In genomic region chr10:79387466-79387973, GRCh38 we compare ENCODE assay signal across 19 cellular contexts. TPM values are rescaled to one million over a fixed set of nuclear protein-coding genes. Genes with fewer than 3 reads are reported as not detected.
DNase-seq lines count a peak whose midpoint lies in the region; ATAC-seq and TF ChIP-seq lines count a peak whose summit lies in the region.
"Had no signal": no experiment of that assay in that cellular context is flagged by ENCODE, and none has a peak within 500 bp of the region (broad histone marks: within the 10 kb centered on the region; RNA-seq: fewer than 3 reads in every experiment).

No MANE protein-coding gene starts in this region.

- ATAC-seq in GM18498 (IDR thresholded peaks at IDR 0.05; ENCODE audit: unreplicated experiment) = no peak
- ATAC-seq: activated T-cell treated with anti-CD3 and anti-CD28 coated beads, Interleukin-2, amount 50 U/mL, for 4 hours; gastrocnemius medialis had no signal

- POLR2A ChIA-PET in activated CD4-positive, alpha-beta memory T cell treated with anti-CD3 and anti-CD28 coated beads for 36 hours (lab: Charles Lee) = no interaction called here

- DNase-seq in GM13976 (ENCODE audit: low spot score) (peak; percentile 29), ACHN (no peak), H4 (ENCODE audit: low spot score) (no peak)
- peak; percentile 2 for DNase-seq in activated CD4-positive, alpha-beta memory T cell treated with anti-CD3 and anti-CD28 coated beads for 36 hours
- DNase-seq: activated T-cell treated with anti-CD3 and anti-CD28 coated beads, Interleukin-2, amount 50 U/mL, for 4 hours; BE2C; GOT3; Karpas-422; NCI-H1092; NCI-H2029 treated with DMSO at 0.1 percent for 48 hours; NCI-H446; nephron progenitor cell; RPMI8226 had no signal

- in situ Hi-C loops in GM13976 (cut with MboI; ENCODE audit: low sequenced_read_pairs, unreplicated experiment) (no loop called here), ACHN (cut with HindIII; ENCODE audit: low pct_ligation_motif_present, low pct_unique_long_range_greater_than_20kb, low sequenced_read_pairs) (no loop called here)

- CTCF ChIA-PET in activated CD4-positive, alpha-beta memory T cell treated with anti-CD3 and anti-CD28 coated beads for 36 hours (lab: Charles Lee) = interaction anchor here (2.2 kb wide), 1 partner anchor 13 kb away, joined by 7 read pairs; no protein-coding TSS in a partner anchor

- H3K9me3 ChIP-seq in stomach smooth muscle (ENCODE audit: control insufficient read depth in 2 of 2, low read length in 2 of 2) = no peaks in the 10 kb centered on the region
- H3K9me3 ChIP-seq: BE2C, Caco-2, gastrocnemius medialis had no signal

- H3K27ac Mint-ChIP-seq in activated CD4-positive, alpha-beta memory T cell treated with anti-CD3 and anti-CD28 coated beads for 36 hours = no peak overlapping the region
- H3K27ac Mint-ChIP-seq: activated naive CD8-positive, alpha-beta T cell; nephron progenitor cell had no signal

- H3K4me1 ChIP-seq in stomach smooth muscle (ENCODE audit: control insufficient read depth, insufficient read depth, low read length) = peaks cover 53% of the 10 kb centered on the region
- H3K4me1 ChIP-seq: BE2C, Caco-2 had no signal

- intact Hi-C loops in activated CD4-positive, alpha-beta memory T cell treated with anti-CD3 and anti-CD28 coated beads for 36 hours (cut with micrococcal nuclease) = no loop called here

- H3K9me3 Mint-ChIP-seq in activated CD4-positive, alpha-beta memory T cell treated with anti-CD3 and anti-CD28 coated beads for 36 hours = no peaks in the 10 kb centered on the region
- H3K9me3 Mint-ChIP-seq: activated T-cell treated with anti-CD3 and anti-CD28 coated beads, Interleukin-2, amount 50 U/mL, for 4 hours; nephron progenitor cell had no signal

- H3K4me3 ChIP-seq in stomach smooth muscle (ENCODE audit: low read length in 2 of 2) = no peak overlapping the region
- H3K4me3 ChIP-seq: gastrocnemius medialis had no signal

- peaks cover 13 to 21% of the 10 kb centered on the region in 2 donors for H3K36me3 ChIP-seq in stomach smooth muscle (ENCODE audit: control insufficient read depth in 2 of 2, insufficient read depth in 2 of 2, low read length in 2 of 2)
- H3K36me3 ChIP-seq: BE2C had no signal

- H3K27me3 Mint-ChIP-seq in activated CD4-positive, alpha-beta memory T cell treated with anti-CD3 and anti-CD28 coated beads for 36 hours = no peaks in the 10 kb centered on the region
- H3K27me3 Mint-ChIP-seq: activated naive CD8-positive, alpha-beta T cell had no signal

- no peaks in the 10 kb centered on the region for H3K4me1 Mint-ChIP-seq in activated CD4-positive, alpha-beta memory T cell treated with anti-CD3 and anti-CD28 coated beads for 36 hours (ENCODE audit: low read depth)

- H3K9ac ChIP-seq in stomach smooth muscle (ENCODE audit: low read length in 2 of 2) = no peak overlapping the region

- H3K27me3 ChIP-seq in layer of hippocampus (ENCODE audit: control insufficient read depth, insufficient read depth, low read length) (no peaks in the 10 kb centered on the region), stomach smooth muscle (ENCODE audit: control insufficient read depth in 1 of 2, insufficient read depth in 2 of 2, low read length in 2 of 2) (no peaks in the 10 kb centered on the region)
- H3K27me3 ChIP-seq: BE2C, gastrocnemius medialis had no signal

- H3K4me3 Mint-ChIP-seq in activated CD4-positive, alpha-beta memory T cell treated with anti-CD3 and anti-CD28 coated beads for 36 hours = no peak overlapping the region
- H3K4me3 Mint-ChIP-seq: activated naive CD8-positive, alpha-beta T cell; activated T-cell treated with anti-CD3 and anti-CD28 coated beads, Interleukin-2, amount 50 U/mL, for 4 hours; nephron progenitor cell had no signal

- H3K36me3 Mint-ChIP-seq in activated CD4-positive, alpha-beta memory T cell treated with anti-CD3 and anti-CD28 coated beads for 36 hours = no peaks in the 10 kb centered on the region
- H3K36me3 Mint-ChIP-seq: activated naive CD8-positive, alpha-beta T cell had no signal

- H3K27ac ChIP-seq in layer of hippocampus (ENCODE audit: low read depth, low read length) = peak overlapping the region; percentile 46
- peak overlapping the region; percentile 58 for H3K27ac ChIP-seq in stomach smooth muscle (ENCODE audit: low read length)

- TF ChIP-seq CTCF in GM13976 (IDR thresholded peaks at IDR 0.05; ENCODE audit: borderline replicate concordance, control extremely low read depth, extremely low read depth, insufficient read depth, missing control alignments) = no peak

RNA-seq across cellular contexts. Expression of gene PPIF, which starts 40.3 kb away (rescaled TPM):
- total RNA-seq in activated CD4-positive, alpha-beta memory T cell treated with anti-CD3 and anti-CD28 coated beads for 36 hours = 10 to 100 TPM; 87.2 to 94.0 TPM
- total RNA-seq in H4 (2014; rRNA removed; shearing (Covaris generic)) = 45.2 and 52.3 TPM in 2 replicates

RNA-seq across cellular contexts. Expression of gene ZCCHC24, which starts 57.9 kb away (rescaled TPM):
- under 1 TPM; 0.77 to 1.00 TPM for total RNA-seq in activated CD4-positive, alpha-beta memory T cell treated with anti-CD3 and anti-CD28 coated beads for 36 hours
- 8.7 and 8.8 TPM in 2 replicates for total RNA-seq in H4 (2014; rRNA removed; shearing (Covaris generic))

Comparison
In these comparisons a context has a peak if more than half of its experiments do, and no peak if none do; other contexts are left out.
1. DNase-seq: peak in GM13976 (single experiment) and activated CD4-positive, alpha-beta memory T cell treated with anti-CD3 and anti-CD28 coated beads for 36 hours (single experiment); none in ACHN (single experiment) and H4 (single experiment).